Comparison of ENCODE assay signal across 1 cellular context in genomic region chr3:70933105-70933810, GRCh38.
TF ChIP-seq lines count a peak whose summit lies in the region.

No MANE protein-coding gene starts in this region.

TF ChIP-seq in HepG2, 621 proteins besides CTCF, POLR2A, EP300 and RAD21 (continued from another document):
- TF ChIP-seq ZBTB40 (IDR thresholded peaks at IDR 0.05) (no peak), ZBTB40 (CRISPR knock-in tag; IDR thresholded peaks at IDR 0.05) (no peak), IRX3 (CRISPR knock-in tag; IDR thresholded peaks at IDR 0.05; ENCODE audit: borderline replicate concordance, low read depth) (no peak), ZNF790 (CRISPR knock-in tag; IDR thresholded peaks at IDR 0.05; ENCODE audit: borderline replicate concordance) (no peak), HMGA1 (CRISPR knock-in tag; conservative IDR thresholded peaks at IDR 0.05) (no peak), ZHX2 (IDR thresholded peaks at IDR 0.05; ENCODE audit: low read depth) (no peak), ZHX2 (CRISPR knock-in tag; IDR thresholded peaks at IDR 0.05; ENCODE audit: borderline replicate concordance) (no peak), KLF13 (CRISPR knock-in tag; IDR thresholded peaks at IDR 0.05) (no peak), E2F1 (CRISPR knock-in tag; IDR thresholded peaks at IDR 0.05) (no peak), ZNF432 (CRISPR knock-in tag; IDR thresholded peaks at IDR 0.05; ENCODE audit: borderline replicate concordance) (no peak), CERS6 (CRISPR knock-in tag; IDR thresholded peaks at IDR 0.05) (no peak), MXD4 (CRISPR knock-in tag; IDR thresholded peaks at IDR 0.05) (no peak), ATM (IDR thresholded peaks at IDR 0.05; ENCODE audit: borderline replicate concordance) (no peak), ZMAT5 (CRISPR knock-in tag; IDR thresholded peaks at IDR 0.05; ENCODE audit: borderline replicate concordance, low read depth) (no peak)
